In genomic region chr15:60601098-60601497, GRCh38 we compare ENCODE assay signal across 8 cellular contexts.
"Had no signal": no experiment of that assay in that cellular context is flagged by ENCODE, and none has a peak within 500 bp of the region (broad histone marks: within the 10 kb centered on the region; RNA-seq: fewer than 3 reads in every experiment).

No MANE protein-coding gene starts in this region.

- H2AFZ ChIP-seq: GM23338 had no signal

- H3K4me3 Mint-ChIP-seq: GM23338, H9, IgD-negative memory B cell had no signal

- H3K9me3 Mint-ChIP-seq: GM23338 had no signal

- H3K27ac Mint-ChIP-seq: GM23338, H9, IgD-negative memory B cell had no signal

- FAIRE-seq: H1, H54 had no signal

- H3K4me2 ChIP-seq: GM23338 had no signal

- H3K27ac ChIP-seq: HL-60 had no signal

- H3K4me1 Mint-ChIP-seq: IgD-negative memory B cell had no signal

- H3K4me3 ChIP-seq: GM23338 had no signal

- DNase-seq: H9, HCEC 1CT, KG1 had no signal

- ATAC-seq: GM23338 had no signal
